8 cellular contexts compared by ENCODE assay signal in the genomic region with DNA sequence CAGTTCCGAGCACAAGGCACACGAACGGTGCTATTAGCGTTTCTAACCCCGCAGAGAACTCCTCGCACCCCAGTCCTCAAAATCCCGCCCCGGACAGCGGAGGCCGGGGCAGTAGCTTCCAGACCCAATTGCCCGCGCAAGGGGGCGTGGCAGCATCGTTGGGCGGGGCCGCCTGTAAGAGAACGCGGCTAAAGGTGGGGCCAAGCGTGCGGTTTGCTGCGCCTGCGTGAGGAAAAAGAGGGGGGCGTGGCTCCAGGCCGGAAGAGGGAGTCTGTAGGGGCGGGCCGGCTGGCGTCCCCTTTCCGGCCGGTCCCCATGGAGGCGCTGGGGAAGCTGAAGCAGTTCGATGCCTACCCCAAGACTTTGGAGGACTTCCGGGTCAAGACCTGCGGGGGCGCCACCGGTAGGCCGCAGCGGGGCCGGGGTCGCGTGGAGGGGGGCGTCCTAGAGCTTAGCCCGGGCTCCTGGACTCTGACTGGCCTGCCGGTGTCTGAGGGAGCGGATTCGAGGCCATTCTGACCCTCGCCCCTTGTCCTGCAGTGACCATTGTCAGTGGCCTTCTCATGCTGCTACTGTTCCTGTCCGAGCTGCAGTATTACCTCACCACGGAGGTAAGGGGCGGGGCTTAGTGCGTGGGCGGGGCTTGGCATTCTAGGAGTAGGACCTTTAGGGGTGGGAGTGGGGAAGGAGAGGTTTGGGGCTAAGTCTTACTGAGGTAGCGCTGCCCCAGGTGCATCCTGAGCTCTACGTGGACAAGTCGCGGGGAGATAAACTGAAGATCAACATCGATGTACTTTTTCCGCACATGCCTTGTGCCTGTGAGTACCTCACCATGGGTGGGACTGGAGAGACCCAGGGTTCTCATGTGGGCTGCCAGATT. TPM values are rescaled to one million over a fixed set of nuclear protein-coding genes. Genes with fewer than 3 reads are reported as not detected.
DNase-seq lines count a peak whose midpoint lies in the region; ATAC-seq and TF ChIP-seq lines count a peak whose summit lies in the region.

A gene (plus strand): TSS at position 296 of the 880 bp plus-strand sequence. CDS start 20 bp downstream, at position 316.

- intact Hi-C loops in dorsolateral prefrontal cortex (cut with DNase I): loop anchor here in 1 of 2 donors (5.0 kb wide), 1 partner anchor 80 kb away; no protein-coding TSS in a partner anchor
- intact Hi-C loops in lower leg skin (cut with DNase I; ENCODE audit: low total_unique reads): no loop called here

- H3K27ac ChIP-seq in dorsolateral prefrontal cortex: peak within 1 kb of the TSS in 36 of 59 donors; percentile 10 to 86 (median 61)

- WGBS in lower leg skin, 2 donors: 6 to 8% methylated on average over 44 to 47 of the region's 57 CpGs

- no peak for TF ChIP-seq POLR2A in lower leg skin (IDR thresholded peaks at IDR 0.05)

- H3K4me3 ChIP-seq in dorsolateral prefrontal cortex: peak within 1 kb of the TSS; percentile 73 to 99 (median 91)
- H3K4me3 ChIP-seq in lower leg skin (ENCODE audit: low read depth, poor library complexity, severe bottlenecking): peak within 1 kb of the TSS; percentile 79

- TF ChIP-seq CTCF in dorsolateral prefrontal cortex (IDR thresholded peaks at IDR 0.05 in 54 of 56, conservative IDR thresholded peaks at IDR 0.05 in 2 of 56; ENCODE audit: low read depth in 1 of 56, partially characterized antibody in 56 of 56): peak in 52 of 56 donors; percentile 16 to 70 (median 48)
- no peak for TF ChIP-seq CTCF in lower leg skin (IDR thresholded peaks at IDR 0.05)

- DNase-seq in C1 segment of cervical spinal cord (lab: John Stamatoyannopoulos, UW) (peak; percentile 37 to 93 (median 86)), HK-2 (ENCODE audit: unreplicated experiment) (peak; percentile 99), NCI-H82 treated with DMSO at 0.1 percent for 48 hours (lab: John Stamatoyannopoulos, UW; ENCODE audit: unreplicated experiment) (peak; percentile 96), dorsolateral prefrontal cortex (peak; percentile 89 to 96 (median 94)), lower leg skin (ENCODE audit: low spot score in 2 of 2) (peak; percentile 96 to 99)
- DNase-seq in activated CD4-positive, alpha-beta T cell treated with anti-CD3 and anti-CD28 coated beads, Interleukin-2, amount 50 U/mL, for 48 hours: peak; percentile 99
- DNase-seq in stimulated activated CD4-positive, alpha-beta T cell treated with anti-CD3 and anti-CD28 coated beads, Interleukin-4, amount 100 ng/mL, for 4 hours: peak; percentile 95 to 96

- H3K27me3 ChIP-seq in dorsolateral prefrontal cortex: no peaks in the 10 kb centered on the region

- peak; percentile 96 for ATAC-seq in GM19395 (IDR thresholded peaks at IDR 0.05; ENCODE audit: unreplicated experiment)

RNA-seq across cellular contexts. Expression of the gene that starts here (rescaled TPM):
- total RNA-seq in dorsolateral prefrontal cortex (100 to 1,000 TPM in 93 of 120 experiments, 10 to 100 TPM in 27; 88.7 to 138 (median 107) TPM), lower leg skin (100 to 1,000 TPM; 148 to 222 (median 201) TPM)

Comparison
In these comparisons a context has a peak if more than half of its experiments do, and no peak if none do; other contexts are left out.
1. Peak in every context shown above with its lines: DNase-seq, ATAC-seq, H3K4me3 ChIP-seq and H3K27ac ChIP-seq.
2. CTCF ChIP-seq: peak in dorsolateral prefrontal cortex (52 of 56); none in lower leg skin (0 of 3).